Comparison of ENCODE assay signal across 21 cellular contexts in the genomic region with DNA sequence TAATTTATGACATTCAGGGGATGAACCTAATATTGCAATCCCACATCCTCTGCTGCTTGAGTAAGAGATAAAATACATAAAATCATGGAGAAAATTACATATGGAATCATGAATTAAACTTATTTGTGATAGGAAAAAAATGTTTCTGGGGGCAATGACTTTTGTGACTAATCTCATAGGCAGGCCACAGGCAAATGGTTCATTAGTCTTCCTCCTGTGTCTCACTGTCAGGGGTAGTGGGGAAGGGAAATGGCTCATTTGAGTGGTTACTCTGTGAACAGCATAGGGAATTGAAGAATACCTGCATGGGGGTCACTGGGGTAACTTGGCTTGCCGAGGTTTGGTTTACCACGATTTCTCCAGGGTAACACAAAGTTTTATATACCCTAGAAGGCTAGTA.
DNase-seq lines count a peak whose midpoint lies in the region; ATAC-seq and TF ChIP-seq lines count a peak whose summit lies in the region.
"Had no signal": no experiment of that assay in that cellular context is flagged by ENCODE, and none has a peak within 500 bp of the region (broad histone marks: within the 10 kb centered on the region; RNA-seq: fewer than 3 reads in every experiment).

No MANE protein-coding gene starts in this region.

- H3K56ac ChIP-seq in mesendoderm (ENCODE audit: low read length), result no peak overlapping the region

- H3K4me1 Mint-ChIP-seq in stimulated activated naive CD8-positive, alpha-beta T cell treated with anti-CD3 and anti-CD28 coated beads, Interleukin-15, amount 100 ng/mL, for 72 hours, result no peaks in the 10 kb centered on the region

- no peak overlapping the region for H2BK120ac ChIP-seq in mesendoderm (ENCODE audit: low read depth, low read length)

- H3K9ac ChIP-seq in mesendoderm (ENCODE audit: low read length), result no peak overlapping the region

- H3K36me3 ChIP-seq in mesendoderm (ENCODE audit: control insufficient read depth, insufficient read depth, low read length) (no peaks in the 10 kb centered on the region), upper lobe of right lung (peaks cover 6% of the 10 kb centered on the region)
- H3K36me3 ChIP-seq: breast epithelium, prostate gland had no signal

- H4K8ac ChIP-seq in mesendoderm (ENCODE audit: low read depth, low read length), result no peak overlapping the region

- peak; percentile 74 for DNase-seq in EH (ENCODE audit: low read depth)
- peak; percentile 76 for DNase-seq in M059J (ENCODE audit: low read depth)
- peak; percentile 28 for DNase-seq in astrocyte of the hippocampus (ENCODE audit: low read depth, low spot score)
- DNase-seq in mesendoderm, result peak; percentile 7
- no peak for DNase-seq in upper lobe of right lung
- no peak for DNase-seq in stimulated activated naive CD8-positive, alpha-beta T cell treated with anti-CD3 and anti-CD28 coated beads, Interleukin-15, amount 100 ng/mL, for 72 hours
- DNase-seq in foreskin keratinocyte, result no peak
- DNase-seq: activated CD4-positive, alpha-beta T cell treated with anti-CD3 and anti-CD28 coated beads for 1 hour; activated gamma-delta T cell treated with Interleukin-2 at 50 U/mL for 16 hours; C1 segment of cervical spinal cord; endodermal cell; esophagus squamous epithelium; KBM-7; mammary epithelial cell; NCI-H146; PC-9; SIG-M5; upper lobe of left lung had no signal

- TF ChIP-seq CTCF in upper lobe of right lung (IDR thresholded peaks at IDR 0.05) (no peak), foreskin keratinocyte (conservative IDR thresholded peaks at IDR 0.05) (no peak)

- no peak overlapping the region for H3K18ac ChIP-seq in mesendoderm (ENCODE audit: low read length)

- no peaks in the 10 kb centered on the region for H3K79me2 ChIP-seq in mesendoderm (ENCODE audit: control insufficient read depth, insufficient read depth, low read length)

- no peak overlapping the region for H2BK15ac ChIP-seq in mesendoderm (replicated peaks; ENCODE audit: low read depth)

- H3K27me3 Mint-ChIP-seq in stimulated activated naive CD8-positive, alpha-beta T cell treated with anti-CD3 and anti-CD28 coated beads, Interleukin-15, amount 100 ng/mL, for 72 hours, result no peaks in the 10 kb centered on the region

- ATAC-seq in GM18858 (IDR thresholded peaks at IDR 0.05; ENCODE audit: unreplicated experiment) (no peak), upper lobe of right lung (no peak), foreskin keratinocyte (no peak)
- ATAC-seq in stimulated activated naive CD8-positive, alpha-beta T cell treated with anti-CD3 and anti-CD28 coated beads, Interleukin-15, amount 100 ng/mL, for 72 hours, result no peak

- H3K4me2 ChIP-seq in mesendoderm (ENCODE audit: low read length), result no peak overlapping the region
- H3K4me2 ChIP-seq: PC-9 had no signal

- no peak overlapping the region for H3K27ac Mint-ChIP-seq in stimulated activated naive CD8-positive, alpha-beta T cell treated with anti-CD3 and anti-CD28 coated beads, Interleukin-15, amount 100 ng/mL, for 72 hours
- H3K27ac Mint-ChIP-seq: endodermal cell had no signal

- no peaks in the 10 kb centered on the region for H3K9me3 Mint-ChIP-seq in stimulated activated naive CD8-positive, alpha-beta T cell treated with anti-CD3 and anti-CD28 coated beads, Interleukin-15, amount 100 ng/mL, for 72 hours

- H3K4me3 ChIP-seq in mesendoderm (ENCODE audit: low read length), result no peak overlapping the region
- no peak overlapping the region for H3K4me3 ChIP-seq in upper lobe of right lung
- H3K4me3 ChIP-seq: breast epithelium, esophagus squamous epithelium, PC-9, prostate gland, upper lobe of left lung had no signal

- H3K4ac ChIP-seq in mesendoderm (ENCODE audit: low read depth, low read length), result no peak overlapping the region

- no peak overlapping the region for H2BK5ac ChIP-seq in mesendoderm (ENCODE audit: low read length)

- no peak overlapping the region for H3K23ac ChIP-seq in mesendoderm (ENCODE audit: low read length)

- H3K4me3 Mint-ChIP-seq in stimulated activated naive CD8-positive, alpha-beta T cell treated with anti-CD3 and anti-CD28 coated beads, Interleukin-15, amount 100 ng/mL, for 72 hours, result no peak overlapping the region
- H3K4me3 Mint-ChIP-seq: endodermal cell had no signal

- H3K9me3 ChIP-seq in upper lobe of right lung, result no peaks in the 10 kb centered on the region
- H3K9me3 ChIP-seq: prostate gland had no signal

- H3K4me1 ChIP-seq in mesendoderm (ENCODE audit: control insufficient read depth, low read depth, low read length) (no peaks in the 10 kb centered on the region), upper lobe of right lung (no peaks in the 10 kb centered on the region), foreskin keratinocyte (peaks cover 3% of the 10 kb centered on the region)
- H3K4me1 ChIP-seq: breast epithelium, prostate gland, upper lobe of left lung had no signal

- no peak overlapping the region for H3K27ac ChIP-seq in mesendoderm (ENCODE audit: low read depth, low read length)
- no peak overlapping the region for H3K27ac ChIP-seq in upper lobe of right lung
- no peak overlapping the region for H3K27ac ChIP-seq in foreskin keratinocyte
- H3K27ac ChIP-seq: breast epithelium, esophagus squamous epithelium, PC-9, prostate gland, upper lobe of left lung had no signal

- intact Hi-C loops in upper lobe of right lung (cut with DNase I), result no loop called here

- no peaks in the 10 kb centered on the region for H3K27me3 ChIP-seq in mesendoderm (ENCODE audit: insufficient read depth, low read length, poor library complexity)
- H3K27me3 ChIP-seq in upper lobe of right lung, result no peaks in the 10 kb centered on the region
- H3K27me3 ChIP-seq in foreskin keratinocyte, result no peaks in the 10 kb centered on the region
- H3K27me3 ChIP-seq: breast epithelium, esophagus squamous epithelium, upper lobe of left lung had no signal

- no peak overlapping the region for H2AK5ac ChIP-seq in mesendoderm (ENCODE audit: low read length)

- WGBS in mesendoderm (ENCODE audit: extremely low coverage, insufficient coverage, low lambda C conversion rate), result no CpG with 5 or more reads among the region's 2 CpGs

- H4K5ac ChIP-seq in mesendoderm (ENCODE audit: low read length), result no peak overlapping the region

- no peaks in the 10 kb centered on the region for H3K79me1 ChIP-seq in mesendoderm (ENCODE audit: low read length)

Comparison
In these comparisons a context has a peak if more than half of its experiments do, and no peak if none do; other contexts are left out.
1. DNase-seq: peak in EH (single experiment), M059J (single experiment), astrocyte of the hippocampus (single experiment) and mesendoderm (single experiment); none in upper lobe of right lung (single experiment), stimulated activated naive CD8-positive, alpha-beta T cell treated with anti-CD3 and anti-CD28 coated beads, Interleukin-15, amount 100 ng/mL, for 72 hours (0 of 2) and foreskin keratinocyte (0 of 2).